Comparison of ENCODE assay signal across 22 cellular contexts in the genomic region with DNA sequence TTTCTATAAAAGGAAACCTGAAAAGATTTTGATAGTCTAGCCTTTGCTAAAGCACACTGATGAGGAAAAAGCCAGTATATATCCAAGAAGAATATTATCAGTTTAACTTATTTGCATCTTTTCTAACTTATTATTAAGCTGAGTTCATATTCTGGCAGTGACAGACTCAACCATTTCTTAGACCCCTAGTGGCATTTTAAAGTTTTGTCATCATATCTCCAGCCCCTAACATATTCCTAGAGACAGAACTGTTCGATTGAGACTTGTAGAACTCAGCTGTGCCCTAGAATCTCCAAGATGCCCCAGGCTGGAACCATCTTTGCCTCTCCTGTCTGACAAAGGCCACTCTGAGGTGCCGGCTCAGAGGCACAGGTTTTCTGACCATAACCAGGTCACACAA.
DNase-seq lines count a peak whose midpoint lies in the region; ATAC-seq and TF ChIP-seq lines count a peak whose summit lies in the region.
"Had no signal": no experiment of that assay in that cellular context is flagged by ENCODE, and none has a peak within 500 bp of the region (broad histone marks: within the 10 kb centered on the region; RNA-seq: fewer than 3 reads in every experiment).

No MANE protein-coding gene starts in this region.

- TF ChIP-seq POLR2A in thyroid gland (IDR thresholded peaks at IDR 0.05), result no peak

- H3K27me3 ChIP-seq in thyroid gland, result no peaks in the 10 kb centered on the region
- no peaks in the 10 kb centered on the region for H3K27me3 ChIP-seq in naive thymus-derived CD4-positive, alpha-beta T cell (ENCODE audit: control insufficient read depth in 2 of 2, insufficient read depth in 2 of 2, low read length in 2 of 2)
- H3K27me3 ChIP-seq: dorsolateral prefrontal cortex had no signal

- H3K4me3 ChIP-seq in GM12864 (ENCODE audit: low read depth, low read length), result no peak overlapping the region
- no peak overlapping the region for H3K4me3 ChIP-seq in thyroid gland (replicated peaks in 1 of 3)
- H3K4me3 ChIP-seq in naive thymus-derived CD4-positive, alpha-beta T cell (ENCODE audit: low read length), result no peak overlapping the region
- H3K4me3 ChIP-seq: dorsolateral prefrontal cortex had no signal

- TF ChIP-seq CTCF in GM12864 (IDR thresholded peaks at IDR 0.05; ENCODE audit: low read depth, low read length, missing control alignments), result peak; percentile 15
- TF ChIP-seq CTCF in VCaP (conservative IDR thresholded peaks at IDR 0.05), result 0 out of 2 replicates have a peak, but pooled peaks have one; percentile 14
- no peak for TF ChIP-seq CTCF in thyroid gland (IDR thresholded peaks at IDR 0.05)

- H3K9me3 Mint-ChIP-seq in naive thymus-derived CD4-positive, alpha-beta T cell, result no peaks in the 10 kb centered on the region
- H3K9me3 Mint-ChIP-seq: CD4-positive, alpha-beta memory T cell; mesothelial cell of epicardium; T-cell had no signal

- ATAC-seq in GM19035 (IDR thresholded peaks at IDR 0.05; ENCODE audit: unreplicated experiment), result no peak
- ATAC-seq in naive thymus-derived CD4-positive, alpha-beta T cell, result no peak
- ATAC-seq: natural killer cell, T-cell had no signal

- H3K4me1 ChIP-seq in thyroid gland, result peaks cover 23 to 25% of the 10 kb centered on the region in 2 donors
- no peaks in the 10 kb centered on the region for H3K4me1 ChIP-seq in naive thymus-derived CD4-positive, alpha-beta T cell (ENCODE audit: control insufficient read depth in 2 of 2, insufficient read depth in 2 of 2, low read length in 2 of 2)

- intact Hi-C loops in thyroid gland (cut with DNase I), result no loop called here
- intact Hi-C loops in naive thymus-derived CD4-positive, alpha-beta T cell (cut with micrococcal nuclease), result no loop called here

- H3K4me3 Mint-ChIP-seq in naive thymus-derived CD4-positive, alpha-beta T cell, result no peak overlapping the region
- H3K4me3 Mint-ChIP-seq: CD4-positive, alpha-beta memory T cell; mesothelial cell of epicardium; natural killer cell; T-cell had no signal

- DNase-seq in GM12864 (ENCODE audit: low read depth) (no peak), Kasumi-1 (lab: John Stamatoyannopoulos, UW) (peak; percentile 23 to 25), thyroid gland (no peak), globus pallidus (ENCODE audit: low spot score) (no peak)
- DNase-seq in naive thymus-derived CD4-positive, alpha-beta T cell, result no peak
- DNase-seq: activated CD4-positive, alpha-beta T cell treated with anti-CD3 and anti-CD28 coated beads, Interleukin-2, amount 50 U/mL, for 4 hours; activated naive CD4-positive, alpha-beta T cell treated with Interleukin-2 at 50 U/mL for 16 hours; CD4-positive, alpha-beta memory T cell; cerebellar nuclear complex; dorsolateral prefrontal cortex; HCEC 1CT; natural killer cell; NCI-H1048; NCI-H1694 treated with DMSO at 0.1 percent for 48 hours; NCI-H2171 treated with DMSO at 0.1 percent for 48 hours; NCI-H524; NK-92 treated with Interleukin-12 subunit alpha and Interleukin-12 subunit beta, amount 100 ng/mL, for 24 hours; stimulated activated CD4-positive, alpha-beta T cell treated with anti-CD3 and anti-CD28 coated beads, Interleukin-2, amount 100 ng/mL, for 48 hours; T-cell had no signal

- H3K36me3 ChIP-seq in thyroid gland, result no peaks in the 10 kb centered on the region
- no peaks in the 10 kb centered on the region for H3K36me3 ChIP-seq in naive thymus-derived CD4-positive, alpha-beta T cell (ENCODE audit: control insufficient read depth in 2 of 3, insufficient read depth in 3 of 3, low read length in 3 of 3)

- H3K27ac Mint-ChIP-seq in naive thymus-derived CD4-positive, alpha-beta T cell, result no peak overlapping the region
- H3K27ac Mint-ChIP-seq: CD4-positive, alpha-beta memory T cell; mesothelial cell of epicardium; natural killer cell had no signal

- POLR2A ChIA-PET in naive thymus-derived CD4-positive, alpha-beta T cell (lab: Charles Lee), result no interaction called here

- peaks cover 0 to 34% (median 11%) of the 10 kb centered on the region in 5 donors for H3K36me3 Mint-ChIP-seq in naive thymus-derived CD4-positive, alpha-beta T cell
- H3K36me3 Mint-ChIP-seq: mesothelial cell of epicardium, natural killer cell had no signal

- WGBS in thyroid gland, 2 donors, result 76 to 93% methylated on average over 2 of the region's 2 CpGs

- no peaks in the 10 kb centered on the region for H3K27me3 Mint-ChIP-seq in naive thymus-derived CD4-positive, alpha-beta T cell
- H3K27me3 Mint-ChIP-seq: CD4-positive, alpha-beta memory T cell; T-cell had no signal

- CTCF ChIA-PET in naive thymus-derived CD4-positive, alpha-beta T cell (lab: Charles Lee), result no interaction called here

- no peaks in the 10 kb centered on the region for H3K9me3 ChIP-seq in thyroid gland
- H3K9me3 ChIP-seq in naive thymus-derived CD4-positive, alpha-beta T cell (ENCODE audit: control insufficient read depth in 2 of 3, low read length in 3 of 3), result no peaks in the 10 kb centered on the region

- H3K27ac ChIP-seq in VCaP (no peak overlapping the region), thyroid gland (peak overlapping the region in 2 of 3 donors; percentile 41 to 50)
- no peak overlapping the region for H3K27ac ChIP-seq in naive thymus-derived CD4-positive, alpha-beta T cell (ENCODE audit: low read depth, low read length)
- H3K27ac ChIP-seq: dorsolateral prefrontal cortex had no signal

- H3K4me1 Mint-ChIP-seq in naive thymus-derived CD4-positive, alpha-beta T cell, result no peaks in the 10 kb centered on the region
- H3K4me1 Mint-ChIP-seq: CD4-positive, alpha-beta memory T cell; natural killer cell; T-cell had no signal

Comparison
In these comparisons a context has a peak if more than half of its experiments do, and no peak if none do; other contexts are left out.
1. DNase-seq: peak in Kasumi-1 (2 of 2); none in GM12864 (single experiment), thyroid gland (0 of 2), naive thymus-derived CD4-positive, alpha-beta T cell (0 of 9) and globus pallidus (single experiment).
2. CTCF ChIP-seq: peak in GM12864 (single experiment) and VCaP (single experiment); none in thyroid gland (0 of 6).
3. H3K27ac ChIP-seq: peak in thyroid gland (2 of 3); none in VCaP (single experiment) and naive thymus-derived CD4-positive, alpha-beta T cell (single experiment).